ENCODE assay signal across 19 cellular contexts in genomic region chr14:36454599-36455240, GRCh38.
DNase-seq lines count a peak whose midpoint lies in the region; ATAC-seq and TF ChIP-seq lines count a peak whose summit lies in the region.
"Had no signal": no experiment of that assay in that cellular context is flagged by ENCODE, and none has a peak within 500 bp of the region (broad histone marks: within the 10 kb centered on the region; RNA-seq: fewer than 3 reads in every experiment).

No MANE protein-coding gene starts in this region.

- peak; percentile 34 to 44 for TF ChIP-seq RAD21 in liver (IDR thresholded peaks at IDR 0.05)

- no peak overlapping the region for H3K4me3 ChIP-seq in liver (ENCODE audit: low read depth in 1 of 3, low read length in 3 of 3)
- no peak overlapping the region for H3K4me3 ChIP-seq in A673 (ENCODE audit: low read depth, low read length, poor library complexity, severe bottlenecking)
- H3K4me3 ChIP-seq: HAP-1 had no signal

- peaks cover 15% of the 10 kb centered on the region for H3K27me3 Mint-ChIP-seq in chondrocyte (ENCODE audit: low read depth)

- peaks cover 2% of the 10 kb centered on the region for H3K9me3 Mint-ChIP-seq in chondrocyte (ENCODE audit: low read depth)

- H3K27ac ChIP-seq in liver (ENCODE audit: low read depth in 1 of 2, low read length in 2 of 2): peak overlapping the region in 1 of 2 donors; percentile 28
- no peak overlapping the region for H3K27ac ChIP-seq in A673 (ENCODE audit: low read depth, low read length, poor library complexity, severe bottlenecking)

- no peaks in the 10 kb centered on the region for H3K36me3 Mint-ChIP-seq in chondrocyte (ENCODE audit: low read depth)
- H3K36me3 Mint-ChIP-seq: CD14-positive monocyte had no signal

- CTCF ChIA-PET in A673 (lab: Charles Lee): no interaction called here

- no peaks in the 10 kb centered on the region for H3K4me1 Mint-ChIP-seq in chondrocyte (ENCODE audit: low read depth)
- H3K4me1 Mint-ChIP-seq: CD14-positive monocyte had no signal

- no peak overlapping the region for H3K4me3 Mint-ChIP-seq in chondrocyte (ENCODE audit: unreplicated experiment)
- H3K4me3 Mint-ChIP-seq: CD14-positive monocyte had no signal

- DNase-seq in DMS79 (lab: John Stamatoyannopoulos, UW) (peak; percentile 67), NCI-H1417 (lab: John Stamatoyannopoulos, UW) (peak; percentile 43 to 90 (median 57)), sciatic nerve (ENCODE audit: low spot score) (no peak), chondrocyte (ENCODE audit: low spot score) (no peak), A673 (ENCODE audit: low spot score) (no peak)
- DNase-seq in activated CD8-positive, alpha-beta memory T cell treated with anti-CD3 and anti-CD28 coated beads for 24 hours: no peak
- DNase-seq: ACHN; AML-193; DMS153; IMR-90; Kasumi-1; NCI-H1105 treated with DMSO at 0.1 percent for 48 hours; NCI-H226; NCI-H526; NK-92 treated with Interleukin-12 subunit alpha and Interleukin-12 subunit beta, amount 100 ng/mL, for 24 hours; SIG-M5 had no signal

- no peak overlapping the region for H3K27ac Mint-ChIP-seq in chondrocyte (ENCODE audit: unreplicated experiment)
- H3K27ac Mint-ChIP-seq: CD14-positive monocyte had no signal

- intact Hi-C loops in sciatic nerve (cut with DNase I) (no loop called here), A673 (cut with micrococcal nuclease; ENCODE audit: unreplicated experiment) (no loop called here)

- no peaks in the 10 kb centered on the region for H3K36me3 ChIP-seq in liver (ENCODE audit: control insufficient read depth in 4 of 4, insufficient read depth in 3 of 4, low read depth in 1 of 4, low read length in 3 of 4)
- no peaks in the 10 kb centered on the region for H3K36me3 ChIP-seq in A673 (ENCODE audit: insufficient read depth, low read length, poor library complexity, severe bottlenecking)
- H3K36me3 ChIP-seq: HAP-1 had no signal

- TF ChIP-seq CTCF in liver (IDR thresholded peaks at IDR 0.05; ENCODE audit: low read depth, low read length, missing input control): no peak
- no peak for TF ChIP-seq CTCF in chondrocyte (IDR thresholded peaks at IDR 0.05)
- TF ChIP-seq CTCF in A673 (conservative IDR thresholded peaks at IDR 0.05; ENCODE audit: low read depth, low read length): no peak

- BruUV-seq in A673 (replicated peaks; lab: Mats Ljungman, UMichigan): no TSS peak

- H3K9me3 ChIP-seq in liver (ENCODE audit: control insufficient read depth in 4 of 4, low read length in 3 of 4) (no peaks in the 10 kb centered on the region), A673 (ENCODE audit: low read depth, low read length, poor library complexity, severe bottlenecking) (no peaks in the 10 kb centered on the region)
- H3K9me3 ChIP-seq: HAP-1 had no signal

- ATAC-seq in sciatic nerve: peak; percentile 62

- 16% methylated on average over 5 of the region's 5 CpGs for WGBS in liver

- H3K4me1 ChIP-seq in liver (ENCODE audit: control insufficient read depth in 4 of 4, insufficient read depth in 4 of 4, low read length in 3 of 4) (peaks cover 0 to 13% (median 2%) of the 10 kb centered on the region in 4 donors), A673 (ENCODE audit: insufficient read depth, low read length, poor library complexity, severe bottlenecking) (no peaks in the 10 kb centered on the region)

- POLR2A ChIA-PET in A673 (lab: Charles Lee; ENCODE audit: low non-redundant PET): no interaction called here

- no peak overlapping the region for H3K9ac ChIP-seq in liver (ENCODE audit: low read depth in 1 of 2, low read length in 2 of 2)

- no peaks in the 10 kb centered on the region for H3K27me3 ChIP-seq in liver (ENCODE audit: control insufficient read depth in 4 of 4, insufficient read depth in 4 of 4, low read length in 3 of 4)
- no peaks in the 10 kb centered on the region for H3K27me3 ChIP-seq in A673 (replicated peaks; ENCODE audit: insufficient read depth, low read depth, low read length, poor library complexity)

TF ChIP-seq in liver, 16 proteins besides CTCF, POLR2A, EP300 and RAD21:
- TF ChIP-seq FOXA1 (IDR thresholded peaks at IDR 0.05) (no peak), SP1 (IDR thresholded peaks at IDR 0.05) (peak; percentile 96), TAF1 (conservative IDR thresholded peaks at IDR 0.05) (no peak), GABPA (IDR thresholded peaks at IDR 0.05 in 1 of 2, conservative IDR thresholded peaks at IDR 0.05 in 1 of 2) (no peak), EGR1 (IDR thresholded peaks at IDR 0.05; ENCODE audit: low read depth in 2 of 2) (peak in 1 of 2 donors; percentile 36), FOXA2 (IDR thresholded peaks at IDR 0.05) (peak; percentile 39), NR2F2 (IDR thresholded peaks at IDR 0.05) (no peak), YY1 (IDR thresholded peaks at IDR 0.05) (peak; percentile 75), HNF4G (IDR thresholded peaks at IDR 0.05) (peak; percentile 43), RXRA (IDR thresholded peaks at IDR 0.05) (peak; percentile 88 to 93), REST (IDR thresholded peaks at IDR 0.05) (peak; percentile 39), ATF3 (IDR thresholded peaks at IDR 0.05) (peak; percentile 81), HNF4A (conservative IDR thresholded peaks at IDR 0.05) (peak; percentile 77 to 85), JUND (IDR thresholded peaks at IDR 0.05) (peak; percentile 65 to 67)
- TF ChIP-seq, protein P1, sequence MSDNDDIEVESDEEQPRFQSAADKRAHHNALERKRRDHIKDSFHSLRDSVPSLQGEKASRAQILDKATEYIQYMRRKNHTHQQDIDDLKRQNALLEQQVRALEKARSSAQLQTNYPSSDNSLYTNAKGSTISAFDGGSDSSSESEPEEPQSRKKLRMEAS (IDR thresholded peaks at IDR 0.05): peak; percentile 19
- TF ChIP-seq, protein P2, sequence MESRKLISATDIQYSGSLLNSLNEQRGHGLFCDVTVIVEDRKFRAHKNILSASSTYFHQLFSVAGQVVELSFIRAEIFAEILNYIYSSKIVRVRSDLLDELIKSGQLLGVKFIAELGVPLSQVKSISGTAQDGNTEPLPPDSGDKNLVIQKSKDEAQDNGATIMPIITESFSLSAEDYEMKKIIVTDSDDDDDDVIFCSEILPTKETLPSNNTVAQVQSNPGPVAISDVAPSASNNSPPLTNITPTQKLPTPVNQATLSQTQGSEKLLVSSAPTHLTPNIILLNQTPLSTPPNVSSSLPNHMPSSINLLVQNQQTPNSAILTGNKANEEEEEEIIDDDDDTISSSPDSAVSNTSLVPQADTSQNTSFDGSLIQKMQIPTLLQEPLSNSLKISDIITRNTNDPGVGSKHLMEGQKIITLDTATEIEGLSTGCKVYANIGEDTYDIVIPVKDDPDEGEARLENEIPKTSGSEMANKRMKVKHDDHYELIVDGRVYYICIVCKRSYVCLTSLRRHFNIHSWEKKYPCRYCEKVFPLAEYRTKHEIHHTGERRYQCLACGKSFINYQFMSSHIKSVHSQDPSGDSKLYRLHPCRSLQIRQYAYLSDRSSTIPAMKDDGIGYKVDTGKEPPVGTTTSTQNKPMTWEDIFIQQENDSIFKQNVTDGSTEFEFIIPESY (IDR thresholded peaks at IDR 0.05): peak; percentile 48

Comparison
In these comparisons a context has a peak if more than half of its experiments do, and no peak if none do; other contexts are left out.
1. DNase-seq: peak in DMS79 (single experiment) and NCI-H1417 (3 of 3); none in sciatic nerve (single experiment), activated CD8-positive, alpha-beta memory T cell treated with anti-CD3 and anti-CD28 coated beads for 24 hours (single experiment), chondrocyte (single experiment) and A673 (single experiment).